In genomic region chr11:6333112-6333511, GRCh38 we compare ENCODE assay signal across 15 cellular contexts. TPM values are rescaled to one million over a fixed set of nuclear protein-coding genes. Genes with fewer than 3 reads are reported as not detected.
DNase-seq lines count a peak whose midpoint lies in the region; ATAC-seq lines count a peak whose summit lies in the region.
"Had no signal": no experiment of that assay in that cellular context is flagged by ENCODE, and none has a peak within 500 bp of the region (broad histone marks: within the 10 kb centered on the region; RNA-seq: fewer than 3 reads in every experiment).

No MANE protein-coding gene starts in this region.

- ATAC-seq in left lobe of liver = peak; percentile 46
- ATAC-seq: activated CD8-positive, alpha-beta memory T cell treated with anti-CD3 and anti-CD28 coated beads, Interleukin-2, amount 10 ng/mL, durations not matched to agents 7 days and 5 days; activated T-helper 17 cell treated with anti-CD3 and anti-CD28 coated beads, Interleukin-2, amount 50 U/mL, for 72 hours; heart left ventricle; mucosa of descending colon had no signal

- in situ Hi-C loops in G401 (cut with HindIII; ENCODE audit: low sequenced_read_pairs) = no loop called here

- peak; percentile 72 for DNase-seq in G401 (ENCODE audit: low spot score)
- DNase-seq in NCI-H146 treated with DMSO at 0.1 percent for 48 hours (lab: John Stamatoyannopoulos, UW; ENCODE audit: unreplicated experiment) = peak; percentile 68
- DNase-seq in SHP77 treated with DMSO at 0.1 percent for 48 hours (lab: John Stamatoyannopoulos, UW) = peak; percentile 13
- DNase-seq in left lobe of liver (ENCODE audit: low spot score) = no peak
- no peak for DNase-seq in stimulated activated naive CD4-positive, alpha-beta T cell treated with Interleukin-2 at 50 U/mL for 16 hours (lab: John Stamatoyannopoulos, UW)
- no peak for DNase-seq in HUDEP-2 (lab: John Stamatoyannopoulos, UW; ENCODE audit: unreplicated experiment in 76 of 76)
- no peak for DNase-seq in SIG-M5 treated with dmso at 0.1 percent for 504 hours (lab: John Stamatoyannopoulos, UW; ENCODE audit: unreplicated experiment)
- DNase-seq: activated CD8-positive, alpha-beta memory T cell treated with anti-CD3 and anti-CD28 coated beads, Interleukin-2, amount 10 ng/mL, durations not matched to agents 7 days and 5 days; H7; heart left ventricle; immature natural killer cell; mucosa of descending colon; OCI-M1; spleen had no signal

RNA-seq across cellular contexts. Expression of gene CAVIN3, which starts 12.8 kb away (rescaled TPM):
- total RNA-seq in G401 (2014; rRNA removed; shearing (Covaris generic)) = 59.5 and 60.8 TPM in 2 replicates
- 6.1 TPM for total RNA-seq in left lobe of liver

RNA-seq across cellular contexts. Expression of gene SMPD1, which starts 57.2 kb away (rescaled TPM):
- 7.3 and 14.1 TPM in 2 replicates for total RNA-seq in G401 (2014; rRNA removed; shearing (Covaris generic))
- 62.0 TPM for total RNA-seq in left lobe of liver

Comparison
In these comparisons a context has a peak if more than half of its experiments do, and no peak if none do; other contexts are left out.
1. DNase-seq: peak in G401 (single experiment), NCI-H146 treated with DMSO at 0.1 percent for 48 hours (single experiment) and SHP77 treated with DMSO at 0.1 percent for 48 hours (single experiment); none in left lobe of liver (single experiment), stimulated activated naive CD4-positive, alpha-beta T cell treated with Interleukin-2 at 50 U/mL for 16 hours (single experiment), HUDEP-2 (0 of 76) and SIG-M5 treated with dmso at 0.1 percent for 504 hours (single experiment).